8 cellular contexts compared by ENCODE assay signal in the genomic region with DNA sequence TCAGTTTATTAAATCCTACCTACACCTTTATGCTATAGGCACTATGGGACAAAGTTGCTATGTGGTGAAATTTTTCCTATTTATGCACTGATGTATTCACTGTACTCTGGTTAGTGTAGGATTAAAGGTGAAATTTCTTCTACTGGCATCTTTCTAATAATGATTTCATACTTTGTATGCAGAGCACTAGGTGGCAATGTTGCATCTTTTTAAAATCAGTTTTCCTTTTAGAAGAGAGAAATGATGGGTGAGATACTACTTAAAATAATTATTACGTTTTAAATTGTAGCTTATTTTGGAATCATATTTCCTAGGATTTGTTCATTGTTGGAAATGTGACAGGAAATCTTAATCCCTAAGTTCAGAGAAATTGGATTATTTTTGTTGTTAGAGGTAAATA.
DNase-seq lines count a peak whose midpoint lies in the region; ATAC-seq and TF ChIP-seq lines count a peak whose summit lies in the region.

No MANE protein-coding gene starts in this region.

- H3K4me1 ChIP-seq in PC-3 (ENCODE audit: insufficient read depth, low read length) (no peaks in the 10 kb centered on the region), tibial nerve (no peaks in the 10 kb centered on the region)

- no peak overlapping the region for H3K4me2 ChIP-seq in PC-3 (ENCODE audit: low read length)

- CTCF ChIA-PET in PC-3 (lab: Charles Lee), result interaction anchor here (0.5 to 0.7 kb wide), 2 partner anchors 38 to 445 kb away, joined by 3 to 4 read pairs; no protein-coding TSS in a partner anchor
- CTCF ChIA-PET in CD4-positive, alpha-beta T cell (lab: Charles Lee), result no interaction called here

- no peaks in the 10 kb centered on the region for H3K9me3 Mint-ChIP-seq in CD4-positive, alpha-beta T cell

- peaks cover 10% of the 10 kb centered on the region for H3K27me3 Mint-ChIP-seq in CD4-positive, alpha-beta T cell

- H3K36me3 ChIP-seq in PC-3 (ENCODE audit: low read depth, low read length) (no peaks in the 10 kb centered on the region), tibial nerve (no peaks in the 10 kb centered on the region)

- H2AFZ ChIP-seq in PC-3 (ENCODE audit: low read length), result no peak overlapping the region

- H3K27ac ChIP-seq in PC-3 (ENCODE audit: low read length), result no peak overlapping the region
- H3K27ac ChIP-seq in tibial nerve, result no peak overlapping the region
- H3K27ac ChIP-seq in CD4-positive, alpha-beta T cell (ENCODE audit: low read depth, low read length), result no peak overlapping the region

- POLR2A ChIA-PET in PC-3 (lab: Charles Lee; ENCODE audit: unreplicated experiment), result no interaction called here
- POLR2A ChIA-PET in CD4-positive, alpha-beta T cell (lab: Charles Lee), result no interaction called here

- no peak for TF ChIP-seq EP300 in tibial nerve (IDR thresholded peaks at IDR 0.05)

- DNase-seq in Right ventricle myocardium superior (no peak), cardiac septum (ENCODE audit: low spot score) (no peak), PC-3 (peak; percentile 53), foreskin fibroblast (peak; percentile 0 to 42), tibial nerve (ENCODE audit: low spot score in 2 of 2) (no peak), CD1c-positive myeloid dendritic cell (ENCODE audit: extremely low spot score) (no peak)
- DNase-seq in CD4-positive, alpha-beta T cell, result no peak
- no peak for DNase-seq in stimulated activated CD4-positive, alpha-beta T cell treated with anti-CD3 and anti-CD28 coated beads, Interleukin-15, amount 100 ng/mL, for 24 hours

- H3K4me1 Mint-ChIP-seq in CD4-positive, alpha-beta T cell (ENCODE audit: low read depth), result no peaks in the 10 kb centered on the region

- H3K36me3 Mint-ChIP-seq in CD4-positive, alpha-beta T cell (ENCODE audit: low read depth), result no peaks in the 10 kb centered on the region

- no peaks in the 10 kb centered on the region for H3K9me2 ChIP-seq in PC-3 (replicated peaks; ENCODE audit: low read length)

- no peak overlapping the region for H3K4me3 Mint-ChIP-seq in CD4-positive, alpha-beta T cell

- peak; percentile 58 for ATAC-seq in Right ventricle myocardium superior (ENCODE audit: poor library complexity)
- ATAC-seq in PC-3, result peak; percentile 42
- ATAC-seq in CD4-positive, alpha-beta T cell (ENCODE audit: poor library complexity), result no peak

- no TSS peak for BruUV-seq in PC-3 (replicated peaks; lab: Mats Ljungman, UMichigan)

- H3K4me3 ChIP-seq in PC-3 (ENCODE audit: low read length), result no peak overlapping the region
- no peak overlapping the region for H3K4me3 ChIP-seq in foreskin fibroblast (ENCODE audit: low read depth in 1 of 2, low read length in 2 of 2)
- no peak overlapping the region for H3K4me3 ChIP-seq in tibial nerve

- H3K27me3 ChIP-seq in PC-3 (ENCODE audit: low read length) (peaks cover 28% of the 10 kb centered on the region), tibial nerve (no peaks in the 10 kb centered on the region)
- H3K27me3 ChIP-seq in CD4-positive, alpha-beta T cell (ENCODE audit: control insufficient read depth, insufficient read depth, low read length), result no peaks in the 10 kb centered on the region

- TF ChIP-seq CTCF in PC-3 (conservative IDR thresholded peaks at IDR 0.05; ENCODE audit: low read depth, low read length), result peak; percentile 69
- TF ChIP-seq CTCF in foreskin fibroblast (IDR thresholded peaks at IDR 0.05; ENCODE audit: low read depth, low read length), result peak; percentile 23
- TF ChIP-seq CTCF in tibial nerve (IDR thresholded peaks at IDR 0.05), result peak in 4 of 5 experiments; percentile 13 to 34 (median 30)
- TF ChIP-seq CTCF in CD4-positive, alpha-beta T cell (IDR thresholded peaks at IDR 0.05), result no peak

- no peaks in the 10 kb centered on the region for H4K20me1 ChIP-seq in PC-3 (ENCODE audit: low read length)

- H3K9me3 ChIP-seq in PC-3 (ENCODE audit: low read length), result no peaks in the 10 kb centered on the region
- no peaks in the 10 kb centered on the region for H3K9me3 ChIP-seq in tibial nerve
- no peaks in the 10 kb centered on the region for H3K9me3 ChIP-seq in CD4-positive, alpha-beta T cell (ENCODE audit: control insufficient read depth, low read length)

- H3K9ac ChIP-seq in PC-3 (ENCODE audit: low read length), result no peak overlapping the region

- intact Hi-C loops in Right ventricle myocardium superior (cut with DNase I) (no loop called here), cardiac septum (cut with DNase I) (loop anchor here (5.0 kb wide), 1 partner anchor 1294 kb away; no protein-coding TSS in a partner anchor), PC-3 (cut with micrococcal nuclease) (no loop called here)
- intact Hi-C loops in CD4-positive, alpha-beta T cell (cut with DNase I, micrococcal nuclease), result no loop called here

- 4 to 6% methylated on average over 1 of the region's 1 CpG for WGBS in tibial nerve, 2 donors

- no peaks in the 10 kb centered on the region for H3F3A ChIP-seq in PC-3 (ENCODE audit: low read length, unreplicated experiment)

- no peak overlapping the region for H3K27ac Mint-ChIP-seq in CD4-positive, alpha-beta T cell

- no peaks in the 10 kb centered on the region for H3K79me2 ChIP-seq in PC-3 (ENCODE audit: low read length)

- no peak for TF ChIP-seq POLR2A in tibial nerve (IDR thresholded peaks at IDR 0.05)

Comparison
In these comparisons a context has a peak if more than half of its experiments do, and no peak if none do; other contexts are left out.
1. DNase-seq: peak in PC-3 (single experiment) and foreskin fibroblast (2 of 2); none in Right ventricle myocardium superior (single experiment), cardiac septum (single experiment), tibial nerve (0 of 2), CD4-positive, alpha-beta T cell (0 of 10), stimulated activated CD4-positive, alpha-beta T cell treated with anti-CD3 and anti-CD28 coated beads, Interleukin-15, amount 100 ng/mL, for 24 hours (single experiment) and CD1c-positive myeloid dendritic cell (single experiment).